In genomic region chr17:20771104-20771503, GRCh38 we compare ENCODE assay signal across 8 cellular contexts.
"Had no signal": no experiment of that assay in that cellular context is flagged by ENCODE, and none has a peak within 500 bp of the region (broad histone marks: within the 10 kb centered on the region; RNA-seq: fewer than 3 reads in every experiment).

No MANE protein-coding gene starts in this region.

- DNase-seq: H9, HCEC 1CT, KBM-7 had no signal

- H3K4me2 ChIP-seq: GM23338, KMS-11 had no signal

- ATAC-seq: GM23338, HepG2 had no signal

- H3K4me3 Mint-ChIP-seq: GM23338, H9, IgD-negative memory B cell had no signal

- H3K27ac ChIP-seq: HL-60, KMS-11 had no signal

- H2AFZ ChIP-seq: GM23338 had no signal

- H3K4me1 Mint-ChIP-seq: GM23338, H9 had no signal

- H3K9ac ChIP-seq: KMS-11 had no signal

- H3K27ac Mint-ChIP-seq: GM23338, H9, IgD-negative memory B cell had no signal

- H3K9me3 Mint-ChIP-seq: GM23338 had no signal

- H3K4me3 ChIP-seq: GM23338 had no signal

- H3K36me3 Mint-ChIP-seq: IgD-negative memory B cell had no signal
